ENCODE assay signal across 20 cellular contexts in genomic region chr1:233503351-233503950, GRCh38.
"Had no signal": no experiment of that assay in that cellular context is flagged by ENCODE, and none has a peak within 500 bp of the region (broad histone marks: within the 10 kb centered on the region; RNA-seq: fewer than 3 reads in every experiment).

No MANE protein-coding gene starts in this region.

- H3K4me1 ChIP-seq: left ventricle myocardium inferior, right atrium auricular region, right lobe of liver, tibial nerve, uterus had no signal

- H3K36me3 ChIP-seq: left ventricle myocardium inferior, ovary, right atrium auricular region, right lobe of liver, tibial nerve, uterus had no signal

- H3K27me3 ChIP-seq: ovary, right atrium auricular region, right lobe of liver, tibial nerve, uterus had no signal

- H3K9me3 ChIP-seq: mucosa of descending colon, ovary, right atrium auricular region, right lobe of liver, uterus had no signal

- ATAC-seq: mucosa of descending colon; naive thymus-derived CD4-positive, alpha-beta T cell; natural killer cell treated with Interleukin-12 subunit alpha and Interleukin-12 subunit beta and Interleukin-15 and Interleukin-18, amount 100 ng/mL, for 72 hours; right lobe of liver; stimulated activated memory B cell treated with anti-CD40 and anti-IgM and Interleukin-4, amounts not matched to agents 10 μg/mL and 1 μg/mL and 100 μg/mL, for 72 hours; stimulated activated naive CD8-positive, alpha-beta T cell treated with anti-CD3 and anti-CD28 coated beads, Interleukin-15, amount 100 ng/mL, for 72 hours had no signal

- H3K27ac ChIP-seq: left ventricle myocardium inferior, ovary, right atrium auricular region, right lobe of liver, tibial nerve, uterus had no signal

- DNase-seq: islet precursor cell; left ventricle myocardium inferior; mesendoderm; mucosa of descending colon; naive thymus-derived CD4-positive, alpha-beta T cell; ovary; right lobe of liver; stimulated activated CD4-positive, alpha-beta T cell treated with anti-CD3 and anti-CD28 coated beads, Interleukin-1b, Interleukin-23, amount 100 ng/mL, for 48 hours; stimulated activated CD4-positive, alpha-beta T cell treated with anti-CD3 and anti-CD28 coated beads, Interleukin-2, amount 100 ng/mL, for 48 hours; stimulated activated CD4-positive, alpha-beta T cell treated with anti-CD3 and anti-CD28 coated beads, Interleukin-4, amount 100 ng/mL, for 4 hours; stimulated activated CD8-positive, alpha-beta memory T cell treated with anti-CD3 and anti-CD28 coated beads, Interleukin-4, amount 100 ng/mL, for 48 hours; stimulated activated naive CD4-positive, alpha-beta T cell treated with Interleukin-2 at 50 U/mL for 16 hours; stimulated activated naive CD8-positive, alpha-beta T cell treated with anti-CD3 and anti-CD28 coated beads, Interleukin-15, amount 100 ng/mL, for 72 hours; uterus had no signal

- H3K4me2 ChIP-seq: smooth muscle cell had no signal

- H3K4me3 ChIP-seq: left ventricle myocardium inferior, lung, mucosa of descending colon, ovary, right atrium auricular region, right lobe of liver, smooth muscle cell, tibial nerve, uterus had no signal
